Comparison of ENCODE assay signal across 9 cellular contexts in genomic region chr6:54244430-54244829, GRCh38.
DNase-seq lines count a peak whose midpoint lies in the region; ATAC-seq and TF ChIP-seq lines count a peak whose summit lies in the region.
"Had no signal": no experiment of that assay in that cellular context is flagged by ENCODE, and none has a peak within 500 bp of the region (broad histone marks: within the 10 kb centered on the region; RNA-seq: fewer than 3 reads in every experiment).

No MANE protein-coding gene starts in this region.

- H3K27ac Mint-ChIP-seq in HFFc6: no peak overlapping the region
- H3K27ac Mint-ChIP-seq in stimulated activated naive CD8-positive, alpha-beta T cell treated with anti-CD3 and anti-CD28 coated beads, Interleukin-15, amount 100 ng/mL, for 72 hours: no peak overlapping the region

- TF ChIP-seq CTCF in C4-2B (conservative IDR thresholded peaks at IDR 0.05) (peak; percentile 77), HFFc6 (IDR thresholded peaks at IDR 0.05) (peak; percentile 87), WERI-Rb-1 (IDR thresholded peaks at IDR 0.05; ENCODE audit: low read depth, low read length) (peak; percentile 46), left lung (IDR thresholded peaks at IDR 0.05) (peak in 1 of 2 donors; percentile 23)

- H3K36me3 Mint-ChIP-seq in HFFc6 (ENCODE audit: low read depth): no peaks in the 10 kb centered on the region

- H3K4me3 ChIP-seq in WERI-Rb-1 (ENCODE audit: low read depth, low read length) (no peak overlapping the region), left lung (no peak overlapping the region)

- H3K4me1 ChIP-seq in left lung: no peaks in the 10 kb centered on the region
- H3K4me1 ChIP-seq: parathyroid adenoma had no signal

- no peaks in the 10 kb centered on the region for H3K36me3 ChIP-seq in WERI-Rb-1
- no peaks in the 10 kb centered on the region for H3K36me3 ChIP-seq in left lung

- DNase-seq in HFFc6: peak; percentile 24
- no peak for DNase-seq in WERI-Rb-1
- no peak for DNase-seq in left lung
- no peak for DNase-seq in stimulated activated naive CD8-positive, alpha-beta T cell treated with anti-CD3 and anti-CD28 coated beads, Interleukin-15, amount 100 ng/mL, for 72 hours
- DNase-seq in DMS153 treated with DMSO at 0.1 percent for 48 hours (lab: John Stamatoyannopoulos, UW; ENCODE audit: unreplicated experiment): no peak
- DNase-seq in stimulated activated naive CD4-positive, alpha-beta T cell treated with Interleukin-2 at 50 U/mL for 16 hours (lab: John Stamatoyannopoulos, UW): no peak

- no peak overlapping the region for H3K27ac ChIP-seq in C4-2B
- H3K27ac ChIP-seq in WERI-Rb-1: no peak overlapping the region
- H3K27ac ChIP-seq in left lung: no peak overlapping the region
- H3K27ac ChIP-seq: parathyroid adenoma had no signal

- H3K9me3 Mint-ChIP-seq in HFFc6: no peaks in the 10 kb centered on the region
- no peaks in the 10 kb centered on the region for H3K9me3 Mint-ChIP-seq in stimulated activated naive CD8-positive, alpha-beta T cell treated with anti-CD3 and anti-CD28 coated beads, Interleukin-15, amount 100 ng/mL, for 72 hours

- H3K27me3 Mint-ChIP-seq in HFFc6 (ENCODE audit: insufficient read depth): no peaks in the 10 kb centered on the region
- H3K27me3 Mint-ChIP-seq in stimulated activated naive CD8-positive, alpha-beta T cell treated with anti-CD3 and anti-CD28 coated beads, Interleukin-15, amount 100 ng/mL, for 72 hours: no peaks in the 10 kb centered on the region

- no peaks in the 10 kb centered on the region for H3K9me3 ChIP-seq in WERI-Rb-1 (ENCODE audit: severe bottlenecking)
- no peaks in the 10 kb centered on the region for H3K9me3 ChIP-seq in left lung

- intact Hi-C loops in left lung (cut with DNase I): no loop called here

- ATAC-seq in left lung: peak; percentile 37
- no peak for ATAC-seq in stimulated activated naive CD8-positive, alpha-beta T cell treated with anti-CD3 and anti-CD28 coated beads, Interleukin-15, amount 100 ng/mL, for 72 hours
- no peak for ATAC-seq in GM21576 (IDR thresholded peaks at IDR 0.05; ENCODE audit: unreplicated experiment)

- H3K4me3 Mint-ChIP-seq in HFFc6: no peak overlapping the region
- H3K4me3 Mint-ChIP-seq in stimulated activated naive CD8-positive, alpha-beta T cell treated with anti-CD3 and anti-CD28 coated beads, Interleukin-15, amount 100 ng/mL, for 72 hours: no peak overlapping the region

- H3K27me3 ChIP-seq in WERI-Rb-1 (ENCODE audit: insufficient read depth, low read depth, severe bottlenecking) (peaks cover 30% of the 10 kb centered on the region), left lung (no peaks in the 10 kb centered on the region)

- H3K4me1 Mint-ChIP-seq in HFFc6 (ENCODE audit: low read depth): peaks cover 7% of the 10 kb centered on the region
- H3K4me1 Mint-ChIP-seq in stimulated activated naive CD8-positive, alpha-beta T cell treated with anti-CD3 and anti-CD28 coated beads, Interleukin-15, amount 100 ng/mL, for 72 hours: no peaks in the 10 kb centered on the region
